In the genomic region with DNA sequence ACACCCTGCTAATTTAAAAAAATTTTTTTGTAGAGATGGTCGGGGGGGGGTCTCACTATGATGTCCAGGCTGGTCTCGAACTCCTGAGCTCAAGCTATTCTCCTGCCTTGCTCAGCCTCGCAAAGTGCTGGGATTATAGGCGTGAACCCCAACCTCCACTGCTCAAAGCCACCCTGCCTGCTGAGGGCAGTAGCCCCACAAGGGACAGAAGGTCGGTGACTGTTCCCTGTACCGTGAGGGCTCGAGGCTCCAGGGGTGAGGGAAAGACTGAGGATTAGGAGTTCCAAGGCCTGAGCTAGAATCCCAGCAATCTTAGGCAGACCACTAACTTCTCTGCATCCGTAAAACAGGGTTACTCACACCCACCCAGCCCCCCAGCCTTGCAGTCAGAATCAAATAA, we compare ENCODE assay signal across 28 cellular contexts.
"Had no signal": no experiment of that assay in that cellular context is flagged by ENCODE, and none has a peak within 500 bp of the region (broad histone marks: within the 10 kb centered on the region; RNA-seq: fewer than 3 reads in every experiment).

No MANE protein-coding gene starts in this region.

- H3K9me3 ChIP-seq: adrenal gland, ascending aorta, breast epithelium had no signal

- H3K27ac ChIP-seq: adrenal gland, ascending aorta, breast epithelium, cardiac muscle cell, coronary artery, WERI-Rb-1 had no signal

- H3K27me3 Mint-ChIP-seq: activated naive CD4-positive, alpha-beta T cell treated with anti-CD3 and anti-CD28 coated beads, Interleukin-2, amount 50 U/mL, for 24 hours had no signal

- H3K4me3 ChIP-seq: adrenal gland, ascending aorta, breast epithelium, cardiac muscle cell, coronary artery had no signal

- H3K27ac Mint-ChIP-seq: activated B cell treated with CpG ODN at 0.5 μM for 24 hours; activated CD8-positive, alpha-beta T cell treated with anti-CD3 and anti-CD28 coated beads for 36 hours; activated naive CD4-positive, alpha-beta T cell treated with anti-CD3 and anti-CD28 coated beads, Interleukin-2, amount 50 U/mL, for 24 hours; activated naive CD8-positive, alpha-beta T cell treated with anti-CD3 and anti-CD28 coated beads for 36 hours; activated naive CD8-positive, alpha-beta T cell treated with anti-CD3 and anti-CD28 coated beads, Interleukin-2, amount 50 U/mL, for 24 hours; activated T-helper 17 cell treated with anti-CD3 and anti-CD28 coated beads, Interleukin-2, amount 50 U/mL, for 72 hours; dendritic cell treated with granulocyte-macrophage colony-stimulating factor and Interleukin-4, amounts not matched to agents 40 ng/mL and 50 ng/mL, for 4 days; endodermal cell; T-helper 2 cell treated with Interferon-gamma antibody and Interleukin-4, amounts not matched to agents 5 μg/mL and 100 μg/mL, for 36 hours had no signal

- H3K36me3 ChIP-seq: adrenal gland, ascending aorta, breast epithelium, cardiac muscle cell, WERI-Rb-1 had no signal

- H3K36me3 Mint-ChIP-seq: activated naive CD4-positive, alpha-beta T cell treated with anti-CD3 and anti-CD28 coated beads, Interleukin-2, amount 50 U/mL, for 24 hours; activated naive CD8-positive, alpha-beta T cell treated with anti-CD3 and anti-CD28 coated beads for 36 hours had no signal

- H3K27me3 ChIP-seq: adrenal gland, ascending aorta, breast epithelium, cardiac muscle cell had no signal

- H3K4me1 Mint-ChIP-seq: activated B cell treated with CpG ODN at 0.5 μM for 24 hours; activated T-helper 17 cell treated with anti-CD3 and anti-CD28 coated beads, Interleukin-2, amount 50 U/mL, for 72 hours had no signal

- H3K9me3 Mint-ChIP-seq: activated B cell treated with CpG ODN at 0.5 μM for 24 hours; activated CD8-positive, alpha-beta T cell treated with anti-CD3 and anti-CD28 coated beads for 36 hours; activated naive CD4-positive, alpha-beta T cell treated with anti-CD3 and anti-CD28 coated beads, Interleukin-2, amount 50 U/mL, for 24 hours; activated naive CD8-positive, alpha-beta T cell treated with anti-CD3 and anti-CD28 coated beads for 36 hours; activated naive CD8-positive, alpha-beta T cell treated with anti-CD3 and anti-CD28 coated beads, Interleukin-2, amount 50 U/mL, for 24 hours; activated T-cell treated with anti-CD3 and anti-CD28 coated beads, Interleukin-2, amount 50 U/mL, for 4 hours; activated T-helper 17 cell treated with anti-CD3 and anti-CD28 coated beads, Interleukin-2, amount 50 U/mL, for 72 hours; dendritic cell treated with granulocyte-macrophage colony-stimulating factor and Interleukin-4, amounts not matched to agents 40 ng/mL and 50 ng/mL, for 4 days; endodermal cell; T-helper 2 cell treated with Interferon-gamma antibody and Interleukin-4, amounts not matched to agents 5 μg/mL and 100 μg/mL, for 36 hours had no signal

- ATAC-seq: activated CD4-positive, CD25-positive, alpha-beta regulatory T cell treated with anti-CD3 and anti-CD28 coated beads, Interleukin-2, amount 50 U/mL, for 24 hours; activated CD8-positive, alpha-beta T cell treated with anti-CD3 and anti-CD28 coated beads for 36 hours; activated naive CD8-positive, alpha-beta T cell treated with anti-CD3 and anti-CD28 coated beads, Interleukin-2, amount 50 U/mL, for 24 hours; activated T-helper 17 cell treated with anti-CD3 and anti-CD28 coated beads, Interleukin-2, amount 50 U/mL, for 72 hours; T-helper 17 cell had no signal

- H3K4me3 Mint-ChIP-seq: activated B cell treated with CpG ODN at 0.5 μM for 24 hours; activated CD8-positive, alpha-beta T cell treated with anti-CD3 and anti-CD28 coated beads for 36 hours; activated naive CD4-positive, alpha-beta T cell treated with anti-CD3 and anti-CD28 coated beads, Interleukin-2, amount 50 U/mL, for 24 hours; activated naive CD8-positive, alpha-beta T cell treated with anti-CD3 and anti-CD28 coated beads for 36 hours; activated naive CD8-positive, alpha-beta T cell treated with anti-CD3 and anti-CD28 coated beads, Interleukin-2, amount 50 U/mL, for 24 hours; activated T-cell treated with anti-CD3 and anti-CD28 coated beads, Interleukin-2, amount 50 U/mL, for 4 hours; activated T-helper 17 cell treated with anti-CD3 and anti-CD28 coated beads, Interleukin-2, amount 50 U/mL, for 72 hours; dendritic cell treated with granulocyte-macrophage colony-stimulating factor and Interleukin-4, amounts not matched to agents 40 ng/mL and 50 ng/mL, for 4 days; endodermal cell; T-helper 17 cell; T-helper 2 cell treated with Interferon-gamma antibody and Interleukin-4, amounts not matched to agents 5 μg/mL and 100 μg/mL, for 36 hours had no signal

- H3K4me1 ChIP-seq: adrenal gland, ascending aorta, breast epithelium had no signal

- DNase-seq: activated B cell treated with CpG ODN at 0.5 μM for 24 hours; activated CD4-positive, alpha-beta T cell treated with anti-CD3 and anti-CD28 coated beads, Interleukin-2, amount 50 U/mL, for 1 hour; activated CD8-positive, alpha-beta memory T cell treated with anti-CD3 and anti-CD28 coated beads for 24 hours; activated effector memory CD4-positive, alpha-beta T cell treated with Interleukin-2 at 50 U/mL for 16 hours; activated gamma-delta T cell treated with Interleukin-2 at 50 U/mL for 16 hours; activated naive CD4-positive, alpha-beta T cell treated with Interleukin-2 at 50 U/mL for 16 hours; activated naive CD8-positive, alpha-beta T cell treated with anti-CD3 and anti-CD28 coated beads for 36 hours; activated T-cell treated with anti-CD3 and anti-CD28 coated beads, Interleukin-2, amount 50 U/mL, for 4 hours; adrenal gland; central memory CD4-positive, alpha-beta T cell; cerebellar nuclear complex; effector memory CD4-positive, alpha-beta T cell; endodermal cell; T-helper 1 cell; T-helper 17 cell; T1000; WERI-Rb-1 had no signal
